ENCODE assay signal across 2 cellular contexts in the genomic region with DNA sequence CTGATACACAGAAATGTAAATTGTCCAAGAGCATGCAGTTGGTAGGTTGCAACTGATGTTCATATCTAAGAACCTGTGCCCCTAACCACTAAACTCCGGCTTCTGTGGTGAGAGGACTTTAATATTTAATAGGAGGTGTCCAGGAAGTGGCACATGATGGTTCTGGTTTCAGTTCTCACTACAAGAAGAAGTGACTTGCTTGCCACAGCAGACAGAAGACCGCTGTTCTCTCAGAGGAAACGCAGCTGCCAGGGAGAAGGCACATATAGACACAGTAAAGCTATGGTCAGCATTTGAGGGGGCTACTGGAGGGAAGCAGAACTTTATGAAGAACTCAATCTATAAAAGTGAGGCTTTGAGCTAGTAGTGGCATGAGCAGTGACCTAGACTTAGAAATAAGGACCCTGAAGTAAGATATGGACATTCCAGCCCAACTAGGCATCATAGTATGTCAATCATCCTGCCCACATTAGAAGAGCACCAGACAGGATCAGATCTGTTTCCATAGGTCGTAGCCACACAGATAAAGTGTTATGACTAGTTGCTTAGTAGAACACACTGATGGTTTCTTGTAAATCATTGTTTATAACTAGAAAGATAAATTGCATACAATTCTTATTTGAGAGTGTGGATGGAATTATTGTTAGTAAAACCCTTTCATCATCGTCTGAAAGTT.
TF ChIP-seq lines count a peak whose summit lies in the region.

No MANE protein-coding gene starts in this region.

TF ChIP-seq in A549, 52 proteins besides CTCF, POLR2A, EP300 and RAD21 (continued from another document):
- TF ChIP-seq TP53 (CRISPR knock-in tag; IDR thresholded peaks at IDR 0.05) (no peak), EHMT2 (IDR thresholded peaks at IDR 0.05; ENCODE audit: low read depth) (no peak), JUN (IDR thresholded peaks at IDR 0.05) (no peak), SMC3 (IDR thresholded peaks at IDR 0.05) (no peak), KDM1A (IDR thresholded peaks at IDR 0.05; ENCODE audit: low read depth) (no peak), ZSCAN20 (CRISPR knock-in tag; IDR thresholded peaks at IDR 0.05) (no peak), TFCP2L1 (CRISPR knock-in tag; IDR thresholded peaks at IDR 0.05) (no peak), RNF2 (IDR thresholded peaks at IDR 0.05; ENCODE audit: borderline replicate concordance, low read depth) (no peak), NFE2L2 (conservative IDR thresholded peaks at IDR 0.05; ENCODE audit: low read length) (no peak), MYC (IDR thresholded peaks at IDR 0.05; ENCODE audit: borderline replicate concordance, low read length) (no peak), RARB (CRISPR knock-in tag; IDR thresholded peaks at IDR 0.05) (no peak)
- TF ChIP-seq, protein P1, sequence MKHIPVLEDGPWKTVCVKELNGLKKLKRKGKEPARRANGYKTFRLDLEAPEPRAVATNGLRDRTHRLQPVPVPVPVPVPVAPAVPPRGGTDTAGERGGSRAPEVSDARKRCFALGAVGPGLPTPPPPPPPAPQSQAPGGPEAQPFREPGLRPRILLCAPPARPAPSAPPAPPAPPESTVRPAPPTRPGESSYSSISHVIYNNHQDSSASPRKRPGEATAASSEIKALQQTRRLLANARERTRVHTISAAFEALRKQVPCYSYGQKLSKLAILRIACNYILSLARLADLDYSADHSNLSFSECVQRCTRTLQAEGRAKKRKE (CRISPR knock-in tag; IDR thresholded peaks at IDR 0.05; ENCODE audit: low read depth): no peak
- TF ChIP-seq, protein P2, sequence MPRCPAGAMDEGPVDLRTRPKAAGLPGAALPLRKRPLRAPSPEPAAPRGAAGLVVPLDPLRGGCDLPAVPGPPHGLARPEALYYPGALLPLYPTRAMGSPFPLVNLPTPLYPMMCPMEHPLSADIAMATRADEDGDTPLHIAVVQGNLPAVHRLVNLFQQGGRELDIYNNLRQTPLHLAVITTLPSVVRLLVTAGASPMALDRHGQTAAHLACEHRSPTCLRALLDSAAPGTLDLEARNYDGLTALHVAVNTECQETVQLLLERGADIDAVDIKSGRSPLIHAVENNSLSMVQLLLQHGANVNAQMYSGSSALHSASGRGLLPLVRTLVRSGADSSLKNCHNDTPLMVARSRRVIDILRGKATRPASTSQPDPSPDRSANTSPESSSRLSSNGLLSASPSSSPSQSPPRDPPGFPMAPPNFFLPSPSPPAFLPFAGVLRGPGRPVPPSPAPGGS (IDR thresholded peaks at IDR 0.05): no peak
- TF ChIP-seq, protein P3, sequence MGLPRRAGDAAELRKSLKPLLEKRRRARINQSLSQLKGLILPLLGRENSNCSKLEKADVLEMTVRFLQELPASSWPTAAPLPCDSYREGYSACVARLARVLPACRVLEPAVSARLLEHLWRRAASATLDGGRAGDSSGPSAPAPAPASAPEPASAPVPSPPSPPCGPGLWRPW (IDR thresholded peaks at IDR 0.05): no peak

TF ChIP-seq in GM23338, 12 proteins besides CTCF, POLR2A, EP300 and RAD21 (continued from another document):
- TF ChIP-seq, protein P4, sequence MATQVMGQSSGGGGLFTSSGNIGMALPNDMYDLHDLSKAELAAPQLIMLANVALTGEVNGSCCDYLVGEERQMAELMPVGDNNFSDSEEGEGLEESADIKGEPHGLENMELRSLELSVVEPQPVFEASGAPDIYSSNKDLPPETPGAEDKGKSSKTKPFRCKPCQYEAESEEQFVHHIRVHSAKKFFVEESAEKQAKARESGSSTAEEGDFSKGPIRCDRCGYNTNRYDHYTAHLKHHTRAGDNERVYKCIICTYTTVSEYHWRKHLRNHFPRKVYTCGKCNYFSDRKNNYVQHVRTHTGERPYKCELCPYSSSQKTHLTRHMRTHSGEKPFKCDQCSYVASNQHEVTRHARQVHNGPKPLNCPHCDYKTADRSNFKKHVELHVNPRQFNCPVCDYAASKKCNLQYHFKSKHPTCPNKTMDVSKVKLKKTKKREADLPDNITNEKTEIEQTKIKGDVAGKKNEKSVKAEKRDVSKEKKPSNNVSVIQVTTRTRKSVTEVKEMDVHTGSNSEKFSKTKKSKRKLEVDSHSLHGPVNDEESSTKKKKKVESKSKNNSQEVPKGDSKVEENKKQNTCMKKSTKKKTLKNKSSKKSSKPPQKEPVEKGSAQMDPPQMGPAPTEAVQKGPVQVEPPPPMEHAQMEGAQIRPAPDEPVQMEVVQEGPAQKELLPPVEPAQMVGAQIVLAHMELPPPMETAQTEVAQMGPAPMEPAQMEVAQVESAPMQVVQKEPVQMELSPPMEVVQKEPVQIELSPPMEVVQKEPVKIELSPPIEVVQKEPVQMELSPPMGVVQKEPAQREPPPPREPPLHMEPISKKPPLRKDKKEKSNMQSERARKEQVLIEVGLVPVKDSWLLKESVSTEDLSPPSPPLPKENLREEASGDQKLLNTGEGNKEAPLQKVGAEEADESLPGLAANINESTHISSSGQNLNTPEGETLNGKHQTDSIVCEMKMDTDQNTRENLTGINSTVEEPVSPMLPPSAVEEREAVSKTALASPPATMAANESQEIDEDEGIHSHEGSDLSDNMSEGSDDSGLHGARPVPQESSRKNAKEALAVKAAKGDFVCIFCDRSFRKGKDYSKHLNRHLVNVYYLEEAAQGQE (IDR thresholded peaks at IDR 0.05; ENCODE audit: unreplicated experiment): no peak
- TF ChIP-seq, protein P5, sequence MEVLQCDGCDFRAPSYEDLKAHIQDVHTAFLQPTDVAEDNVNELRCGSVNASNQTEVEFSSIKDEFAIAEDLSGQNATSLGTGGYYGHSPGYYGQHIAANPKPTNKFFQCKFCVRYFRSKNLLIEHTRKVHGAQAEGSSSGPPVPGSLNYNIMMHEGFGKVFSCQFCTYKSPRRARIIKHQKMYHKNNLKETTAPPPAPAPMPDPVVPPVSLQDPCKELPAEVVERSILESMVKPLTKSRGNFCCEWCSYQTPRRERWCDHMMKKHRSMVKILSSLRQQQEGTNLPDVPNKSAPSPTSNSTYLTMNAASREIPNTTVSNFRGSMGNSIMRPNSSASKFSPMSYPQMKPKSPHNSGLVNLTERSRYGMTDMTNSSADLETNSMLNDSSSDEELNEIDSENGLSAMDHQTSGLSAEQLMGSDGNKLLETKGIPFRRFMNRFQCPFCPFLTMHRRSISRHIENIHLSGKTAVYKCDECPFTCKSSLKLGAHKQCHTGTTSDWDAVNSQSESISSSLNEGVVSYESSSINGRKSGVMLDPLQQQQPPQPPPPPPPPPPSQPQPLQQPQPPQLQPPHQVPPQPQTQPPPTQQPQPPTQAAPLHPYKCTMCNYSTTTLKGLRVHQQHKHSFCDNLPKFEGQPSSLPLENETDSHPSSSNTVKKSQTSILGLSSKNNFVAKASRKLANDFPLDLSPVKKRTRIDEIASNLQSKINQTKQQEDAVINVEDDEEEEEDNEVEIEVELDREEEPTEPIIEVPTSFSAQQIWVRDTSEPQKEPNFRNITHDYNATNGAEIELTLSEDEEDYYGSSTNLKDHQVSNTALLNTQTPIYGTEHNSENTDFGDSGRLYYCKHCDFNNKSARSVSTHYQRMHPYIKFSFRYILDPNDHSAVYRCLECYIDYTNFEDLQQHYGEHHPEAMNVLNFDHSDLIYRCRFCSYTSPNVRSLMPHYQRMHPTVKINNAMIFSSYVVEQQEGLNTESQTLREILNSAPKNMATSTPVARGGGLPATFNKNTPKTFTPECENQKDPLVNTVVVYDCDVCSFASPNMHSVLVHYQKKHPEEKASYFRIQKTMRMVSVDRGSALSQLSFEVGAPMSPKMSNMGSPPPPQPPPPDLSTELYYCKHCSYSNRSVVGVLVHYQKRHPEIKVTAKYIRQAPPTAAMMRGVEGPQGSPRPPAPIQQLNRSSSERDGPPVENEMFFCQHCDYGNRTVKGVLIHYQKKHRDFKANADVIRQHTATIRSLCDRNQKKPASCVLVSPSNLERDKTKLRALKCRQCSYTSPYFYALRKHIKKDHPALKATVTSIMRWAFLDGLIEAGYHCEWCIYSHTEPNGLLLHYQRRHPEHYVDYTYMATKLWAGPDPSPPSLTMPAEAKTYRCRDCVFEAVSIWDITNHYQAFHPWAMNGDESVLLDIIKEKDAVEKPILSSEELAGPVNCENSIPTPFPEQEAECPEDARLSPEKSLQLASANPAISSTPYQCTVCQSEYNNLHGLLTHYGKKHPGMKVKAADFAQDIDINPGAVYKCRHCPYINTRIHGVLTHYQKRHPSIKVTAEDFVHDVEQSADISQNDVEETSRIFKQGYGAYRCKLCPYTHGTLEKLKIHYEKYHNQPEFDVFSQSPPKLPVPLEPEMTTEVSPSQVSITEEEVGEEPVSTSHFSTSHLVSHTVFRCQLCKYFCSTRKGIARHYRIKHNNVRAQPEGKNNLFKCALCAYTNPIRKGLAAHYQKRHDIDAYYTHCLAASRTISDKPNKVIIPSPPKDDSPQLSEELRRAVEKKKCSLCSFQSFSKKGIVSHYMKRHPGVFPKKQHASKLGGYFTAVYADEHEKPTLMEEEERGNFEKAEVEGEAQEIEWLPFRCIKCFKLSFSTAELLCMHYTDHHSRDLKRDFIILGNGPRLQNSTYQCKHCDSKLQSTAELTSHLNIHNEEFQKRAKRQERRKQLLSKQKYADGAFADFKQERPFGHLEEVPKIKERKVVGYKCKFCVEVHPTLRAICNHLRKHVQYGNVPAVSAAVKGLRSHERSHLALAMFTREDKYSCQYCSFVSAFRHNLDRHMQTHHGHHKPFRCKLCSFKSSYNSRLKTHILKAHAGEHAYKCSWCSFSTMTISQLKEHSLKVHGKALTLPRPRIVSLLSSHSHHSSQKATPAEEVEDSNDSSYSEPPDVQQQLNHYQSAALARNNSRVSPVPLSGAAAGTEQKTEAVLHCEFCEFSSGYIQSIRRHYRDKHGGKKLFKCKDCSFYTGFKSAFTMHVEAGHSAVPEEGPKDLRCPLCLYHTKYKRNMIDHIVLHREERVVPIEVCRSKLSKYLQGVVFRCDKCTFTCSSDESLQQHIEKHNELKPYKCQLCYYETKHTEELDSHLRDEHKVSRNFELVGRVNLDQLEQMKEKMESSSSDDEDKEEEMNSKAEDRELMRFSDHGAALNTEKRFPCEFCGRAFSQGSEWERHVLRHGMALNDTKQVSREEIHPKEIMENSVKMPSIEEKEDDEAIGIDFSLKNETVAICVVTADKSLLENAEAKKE (CRISPR knock-in tag; IDR thresholded peaks at IDR 0.05): no peak
- no peak for TF ChIP-seq ZNF114 (CRISPR knock-in tag; IDR thresholded peaks at IDR 0.05)
- no peak for TF ChIP-seq ZNF331 (CRISPR knock-in tag; IDR thresholded peaks at IDR 0.05; ENCODE audit: low read depth)
- no peak for TF ChIP-seq EZH2phosphoT487 (IDR thresholded peaks at IDR 0.05; ENCODE audit: unreplicated experiment)
- TF ChIP-seq POLR2AphosphoS5 (IDR thresholded peaks at IDR 0.05; ENCODE audit: low read depth): no peak
- TF ChIP-seq, protein P6, sequence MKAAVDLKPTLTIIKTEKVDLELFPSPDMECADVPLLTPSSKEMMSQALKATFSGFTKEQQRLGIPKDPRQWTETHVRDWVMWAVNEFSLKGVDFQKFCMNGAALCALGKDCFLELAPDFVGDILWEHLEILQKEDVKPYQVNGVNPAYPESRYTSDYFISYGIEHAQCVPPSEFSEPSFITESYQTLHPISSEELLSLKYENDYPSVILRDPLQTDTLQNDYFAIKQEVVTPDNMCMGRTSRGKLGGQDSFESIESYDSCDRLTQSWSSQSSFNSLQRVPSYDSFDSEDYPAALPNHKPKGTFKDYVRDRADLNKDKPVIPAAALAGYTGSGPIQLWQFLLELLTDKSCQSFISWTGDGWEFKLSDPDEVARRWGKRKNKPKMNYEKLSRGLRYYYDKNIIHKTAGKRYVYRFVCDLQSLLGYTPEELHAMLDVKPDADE (IDR thresholded peaks at IDR 0.05): no peak
- no peak for TF ChIP-seq EZH2 (IDR thresholded peaks at IDR 0.05; ENCODE audit: low read depth, unreplicated experiment)
- TF ChIP-seq CREB1 (CRISPR knock-in tag; IDR thresholded peaks at IDR 0.05; ENCODE audit: low read depth): no peak
